16 cellular contexts compared by ENCODE assay signal in genomic region chr22:46447906-46448669, GRCh38.
"Had no signal": no experiment of that assay in that cellular context is flagged by ENCODE, and none has a peak within 500 bp of the region (broad histone marks: within the 10 kb centered on the region; RNA-seq: fewer than 3 reads in every experiment).

No MANE protein-coding gene starts in this region.

- H3K9me3 ChIP-seq: ascending aorta, ovary, psoas muscle, transverse colon had no signal

- H3K4me1 Mint-ChIP-seq: activated naive CD4-positive, alpha-beta T cell treated with anti-CD3 and anti-CD28 coated beads, Interleukin-2, amount 50 U/mL, for 24 hours had no signal

- H3K36me3 Mint-ChIP-seq: activated naive CD4-positive, alpha-beta T cell treated with anti-CD3 and anti-CD28 coated beads, Interleukin-2, amount 50 U/mL, for 24 hours; mesothelial cell of epicardium had no signal

- H3K27ac ChIP-seq: ascending aorta, ovary, psoas muscle, transverse colon had no signal

- H3K4me1 ChIP-seq: ascending aorta, psoas muscle had no signal

- H3K36me3 ChIP-seq: ascending aorta, ovary, transverse colon had no signal

- ATAC-seq: activated T-cell treated with anti-CD3 and anti-CD28 coated beads, Interleukin-2, amount 50 U/mL, for 72 hours; psoas muscle; right cardiac atrium had no signal

- H3K27ac Mint-ChIP-seq: activated naive CD4-positive, alpha-beta T cell treated with anti-CD3 and anti-CD28 coated beads, Interleukin-2, amount 50 U/mL, for 24 hours; activated T-cell treated with anti-CD3 and anti-CD28 coated beads, Interleukin-2, amount 50 U/mL, for 72 hours; mesothelial cell of epicardium; stimulated activated naive CD8-positive, alpha-beta T cell treated with anti-CD3 and anti-CD28 coated beads, Interleukin-15, Interleukin-2, amounts not matched to agents 100 ng/mL and 50 ng/mL, for 24 hours; T-helper 1 cell treated with Interleukin-12 subunit alpha and Interleukin-12 subunit beta and Interleukin-4 antibody, amounts not matched to agents 30 μg/mL and 1 μg/mL, for 36 hours had no signal

- H3K9me3 Mint-ChIP-seq: activated naive CD4-positive, alpha-beta T cell treated with anti-CD3 and anti-CD28 coated beads, Interleukin-2, amount 50 U/mL, for 24 hours; mesothelial cell of epicardium; stimulated activated naive CD8-positive, alpha-beta T cell treated with anti-CD3 and anti-CD28 coated beads, Interleukin-15, Interleukin-2, amounts not matched to agents 100 ng/mL and 50 ng/mL, for 24 hours; T-helper 1 cell treated with Interleukin-12 subunit alpha and Interleukin-12 subunit beta and Interleukin-4 antibody, amounts not matched to agents 30 μg/mL and 1 μg/mL, for 36 hours had no signal

- H3K4me3 ChIP-seq: ascending aorta, lung, ovary, psoas muscle, transverse colon had no signal

- H3K4me3 Mint-ChIP-seq: activated naive CD4-positive, alpha-beta T cell treated with anti-CD3 and anti-CD28 coated beads, Interleukin-2, amount 50 U/mL, for 24 hours; activated T-cell treated with anti-CD3 and anti-CD28 coated beads, Interleukin-2, amount 50 U/mL, for 72 hours; mesothelial cell of epicardium; stimulated activated naive CD8-positive, alpha-beta T cell treated with anti-CD3 and anti-CD28 coated beads, Interleukin-15, Interleukin-2, amounts not matched to agents 100 ng/mL and 50 ng/mL, for 24 hours; T-helper 1 cell treated with Interleukin-12 subunit alpha and Interleukin-12 subunit beta and Interleukin-4 antibody, amounts not matched to agents 30 μg/mL and 1 μg/mL, for 36 hours had no signal

- H3K27me3 ChIP-seq: ascending aorta, ovary, transverse colon had no signal

- DNase-seq: activated CD4-positive, CD25-positive, alpha-beta regulatory T cell treated with anti-CD3 and anti-CD28 coated beads, Interleukin-2, amount 50 U/mL, for 72 hours; activated effector memory CD4-positive, alpha-beta T cell treated with anti-CD3 and anti-CD28 coated beads, Interleukin-2, amount 50 U/mL, for 16 hours; activated T-cell treated with anti-CD3 and anti-CD28 coated beads, Interleukin-2, amount 50 U/mL, for 72 hours; cerebellar nuclear complex; cortex of kidney; left cardiac atrium; ovary; psoas muscle; right cardiac atrium; transverse colon had no signal

- H3K27me3 Mint-ChIP-seq: activated naive CD4-positive, alpha-beta T cell treated with anti-CD3 and anti-CD28 coated beads, Interleukin-2, amount 50 U/mL, for 24 hours; stimulated activated naive CD8-positive, alpha-beta T cell treated with anti-CD3 and anti-CD28 coated beads, Interleukin-15, Interleukin-2, amounts not matched to agents 100 ng/mL and 50 ng/mL, for 24 hours had no signal
